8 cellular contexts compared by ENCODE assay signal in genomic region chr12:120580787-120581723, GRCh38.
DNase-seq lines count a peak whose midpoint lies in the region; ATAC-seq and TF ChIP-seq lines count a peak whose summit lies in the region.

POP5 (minus strand) TSS chr12:120581402; CDS start chr12:120581362, 40 bp downstream.

- ATAC-seq in GM19025 (IDR thresholded peaks at IDR 0.05; ENCODE audit: low read depth, unreplicated experiment) (peak; percentile 91), HG03342 (IDR thresholded peaks at IDR 0.05; ENCODE audit: unreplicated experiment) (peak; percentile 88)
- ATAC-seq in central memory CD8-positive, alpha-beta T cell (replicated peaks; ENCODE audit: extremely low read depth, poor library complexity, severe bottlenecking): peak; percentile 92

- TF ChIP-seq CTCF in AG09309 (IDR thresholded peaks at IDR 0.05; ENCODE audit: control insufficient read depth, insufficient read depth, low read depth, low read length, missing control alignments): no peak

- DNase-seq in AG09309 (ENCODE audit: low read depth): peak; percentile 88
- DNase-seq in NCI-H446 (lab: John Stamatoyannopoulos, UW): peak; percentile 93 to 97
- DNase-seq in activated CD4-positive, CD25-positive, alpha-beta regulatory T cell treated with anti-CD3 and anti-CD28 coated beads, Interleukin-2, amount 50 U/mL, for 16 hours (ENCODE audit: low read depth, low spot score): peak; percentile 89
- peak; percentile 83 to 84 for DNase-seq in central memory CD8-positive, alpha-beta T cell (ENCODE audit: low spot score in 2 of 2)
- DNase-seq in iris pigment epithelial cell (ENCODE audit: low read depth): peak; percentile 98
- peak; percentile 84 to 94 for DNase-seq in stimulated activated CD4-positive, alpha-beta T cell treated with anti-CD3 and anti-CD28 coated beads, Interleukin-12 subunit alpha, Interleukin-12 subunit beta, amount 100 ng/mL, for 24 hours (ENCODE audit: low read depth in 2 of 2)

- peak within 1 kb of the TSS; percentile 79 for H3K27ac Mint-ChIP-seq in central memory CD8-positive, alpha-beta T cell (ENCODE audit: low read depth)

- H3K36me3 Mint-ChIP-seq in central memory CD8-positive, alpha-beta T cell (ENCODE audit: insufficient read depth): peaks cover 44% of the 10 kb centered on the region

- no peaks in the 10 kb centered on the region for H3K27me3 Mint-ChIP-seq in central memory CD8-positive, alpha-beta T cell

- peak within 1 kb of the TSS; percentile 99 for H3K4me3 Mint-ChIP-seq in central memory CD8-positive, alpha-beta T cell

- H3K4me3 ChIP-seq in AG09309 (ENCODE audit: control insufficient read depth, low read depth, low read length): peak within 1 kb of the TSS; percentile 61

- no peaks in the 10 kb centered on the region for H3K9me3 Mint-ChIP-seq in central memory CD8-positive, alpha-beta T cell

- peaks cover 29% of the 10 kb centered on the region for H3K4me1 Mint-ChIP-seq in central memory CD8-positive, alpha-beta T cell

Comparison
In these comparisons a context has a peak if more than half of its experiments do, and no peak if none do; other contexts are left out.
1. Peak in every context shown above with its lines: DNase-seq, ATAC-seq and H3K4me3 ChIP-seq.